ENCODE assay signal across 13 cellular contexts in genomic region chr1:76090284-76091180, GRCh38.
"Had no signal": no experiment of that assay in that cellular context is flagged by ENCODE, and none has a peak within 500 bp of the region (broad histone marks: within the 10 kb centered on the region; RNA-seq: fewer than 3 reads in every experiment).

No MANE protein-coding gene starts in this region.

- DNase-seq: activated CD4-positive, alpha-beta T cell treated with anti-CD3 and anti-CD28 coated beads for 4 hours; activated CD8-positive, alpha-beta memory T cell treated with anti-CD3 and anti-CD28 coated beads, Interleukin-2, amount 50 U/mL, for 48 hours; activated CD8-positive, alpha-beta T cell treated with anti-CD3 and anti-CD28 coated beads, Interleukin-2, amount 10 ng/mL, durations not matched to agents 7 days and 5 days; activated naive CD4-positive, alpha-beta T cell treated with Interleukin-2 at 50 U/mL for 16 hours; colonic mucosa; kidney; naive B cell; stimulated activated CD4-positive, alpha-beta T cell treated with anti-CD3 and anti-CD28 coated beads, Interleukin-2, amount 100 ng/mL, for 24 hours; stimulated activated naive CD4-positive, alpha-beta T cell; substantia nigra; trophoblast cell had no signal

- H3K4me3 Mint-ChIP-seq: activated CD8-positive, alpha-beta T cell treated with anti-CD3 and anti-CD28 coated beads, Interleukin-2, amount 10 ng/mL, durations not matched to agents 7 days and 5 days; naive B cell had no signal

- H3K27ac ChIP-seq: colonic mucosa, gastroesophageal sphincter, right atrium auricular region had no signal

- H3K4me1 ChIP-seq: colonic mucosa had no signal

- ATAC-seq: activated CD8-positive, alpha-beta T cell treated with anti-CD3 and anti-CD28 coated beads, Interleukin-2, amount 10 ng/mL, durations not matched to agents 7 days and 5 days; gastroesophageal sphincter had no signal

- H3K4me3 ChIP-seq: colonic mucosa, gastroesophageal sphincter, right atrium auricular region had no signal

- FAIRE-seq: kidney had no signal

- H3K36me3 Mint-ChIP-seq: naive B cell had no signal

- H3K27me3 ChIP-seq: colonic mucosa, gastroesophageal sphincter, right atrium auricular region had no signal

- H3K27me3 Mint-ChIP-seq: naive B cell had no signal

- H3K36me3 ChIP-seq: colonic mucosa, gastroesophageal sphincter, right atrium auricular region had no signal

- H3K27ac Mint-ChIP-seq: activated CD8-positive, alpha-beta T cell treated with anti-CD3 and anti-CD28 coated beads, Interleukin-2, amount 10 ng/mL, durations not matched to agents 7 days and 5 days had no signal

- H3K9me3 ChIP-seq: colonic mucosa, gastroesophageal sphincter, right atrium auricular region had no signal
